In the genomic region with DNA sequence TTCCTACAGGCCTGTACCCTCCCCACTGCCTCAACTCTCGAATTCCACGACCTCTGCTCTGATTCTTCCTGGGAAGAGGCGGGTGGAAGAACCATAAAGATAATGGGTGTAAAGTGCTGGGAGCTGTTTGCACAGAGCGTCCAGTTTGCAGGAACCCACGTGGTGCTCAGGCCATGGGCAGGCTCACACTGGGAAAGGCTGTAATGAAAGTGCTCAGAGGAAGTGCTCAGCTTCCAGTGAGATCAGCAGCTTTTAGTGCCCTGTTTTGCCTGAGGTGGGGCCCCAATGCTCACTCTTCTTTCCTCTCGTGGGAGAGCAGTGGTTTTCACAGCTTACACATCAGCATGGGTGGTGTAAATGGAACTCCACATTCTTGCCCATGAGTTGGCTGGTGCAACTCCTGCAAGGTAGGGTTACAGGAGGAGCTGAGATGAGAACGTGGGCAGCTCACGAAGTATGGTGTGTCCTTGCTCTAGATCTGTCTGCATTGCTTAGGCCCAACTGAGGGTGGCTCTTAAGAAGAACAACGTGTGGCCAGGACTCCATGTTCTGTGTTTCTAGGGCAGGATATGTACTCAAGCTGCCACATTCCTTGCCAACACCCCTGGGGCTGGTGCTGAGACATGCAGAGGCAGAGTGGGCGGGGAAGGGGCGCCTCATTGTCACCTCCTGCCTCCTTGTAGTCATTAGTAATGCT, we compare ENCODE assay signal across 12 cellular contexts. TPM values are rescaled to one million over a fixed set of nuclear protein-coding genes. Genes with fewer than 3 reads are reported as not detected.
DNase-seq lines count a peak whose midpoint lies in the region; ATAC-seq, FAIRE-seq and TF ChIP-seq lines count a peak whose summit lies in the region.
"Had no signal": no experiment of that assay in that cellular context is flagged by ENCODE, and none has a peak within 500 bp of the region (broad histone marks: within the 10 kb centered on the region; RNA-seq: fewer than 3 reads in every experiment).

No MANE protein-coding gene starts in this region.

- H3K4me3 Mint-ChIP-seq in natural killer cell (peak overlapping the region; percentile 6), glutamatergic neuron (ENCODE audit: unreplicated experiment) (peak overlapping the region; percentile 40)
- no peak overlapping the region for H3K4me3 Mint-ChIP-seq in natural killer cell treated with Interleukin-12 subunit alpha and Interleukin-12 subunit beta and Interleukin-15 and Interleukin-18, amount 100 ng/mL, for 72 hours

- H4K20me1 ChIP-seq in OCI-LY3 (ENCODE audit: insufficient read depth, low read length) = no peaks in the 10 kb centered on the region

- H3K4me3 ChIP-seq in OCI-LY3 (ENCODE audit: low read length) = no peak overlapping the region

- FAIRE-seq in GM12892 (lab: Jason Lieb, UNC) = no peak

- H3K4me1 Mint-ChIP-seq in natural killer cell (peaks cover 13 to 24% of the 10 kb centered on the region in 2 donors), glutamatergic neuron (ENCODE audit: low read depth, unreplicated experiment) (peaks cover 37% of the 10 kb centered on the region)
- peaks cover 4 to 21% of the 10 kb centered on the region in 2 donors for H3K4me1 Mint-ChIP-seq in natural killer cell treated with Interleukin-12 subunit alpha and Interleukin-12 subunit beta and Interleukin-15 and Interleukin-18, amount 100 ng/mL, for 72 hours (ENCODE audit: low read depth in 2 of 2)

- intact Hi-C loops in natural killer cell (cut with micrococcal nuclease) = no loop called here

- TF ChIP-seq CTCF in natural killer cell (IDR thresholded peaks at IDR 0.05) = no peak
- no peak for TF ChIP-seq CTCF in OCI-LY3 (IDR thresholded peaks at IDR 0.05; ENCODE audit: low read depth, low read length)
- no peak for TF ChIP-seq CTCF in glutamatergic neuron (IDR thresholded peaks at IDR 0.05; ENCODE audit: partially characterized antibody, unreplicated experiment)

- H3K36me3 Mint-ChIP-seq in natural killer cell = no peaks in the 10 kb centered on the region
- no peaks in the 10 kb centered on the region for H3K36me3 Mint-ChIP-seq in natural killer cell treated with Interleukin-12 subunit alpha and Interleukin-12 subunit beta and Interleukin-15 and Interleukin-18, amount 100 ng/mL, for 72 hours
- no peaks in the 10 kb centered on the region for H3K36me3 Mint-ChIP-seq in glutamatergic neuron (ENCODE audit: unreplicated experiment)

- peaks cover 18% of the 10 kb centered on the region for H3K4me1 ChIP-seq in OCI-LY3 (ENCODE audit: low read length)

- H3K9ac ChIP-seq in OCI-LY3 (ENCODE audit: low read length) = no peak overlapping the region

- DNase-seq in natural killer cell (no peak), glutamatergic neuron (no peak), GM12892 (ENCODE audit: insufficient read length) (no peak), epidermal melanocyte (ENCODE audit: insufficient read length, low spot score) (no peak), T-helper 9 cell (no peak)
- DNase-seq in natural killer cell treated with Interleukin-12 subunit alpha and Interleukin-12 subunit beta and Interleukin-15 and Interleukin-18, amount 100 ng/mL, for 72 hours (ENCODE audit: low spot score) = no peak
- DNase-seq in activated effector memory CD4-positive, alpha-beta T cell treated with anti-CD3 and anti-CD28 coated beads, Interleukin-2, amount 50 U/mL, for 16 hours = no peak
- DNase-seq: activated CD4-positive, alpha-beta T cell treated with anti-CD3 and anti-CD28 coated beads for 4 hours; activated naive CD4-positive, alpha-beta T cell had no signal

- ATAC-seq in natural killer cell = no peak
- no peak for ATAC-seq in natural killer cell treated with Interleukin-12 subunit alpha and Interleukin-12 subunit beta and Interleukin-15 and Interleukin-18, amount 100 ng/mL, for 72 hours

- H3K27ac ChIP-seq in OCI-LY3 (ENCODE audit: low read length) = no peak overlapping the region

- H3K27me3 Mint-ChIP-seq in natural killer cell (ENCODE audit: low read depth in 2 of 2) (peaks cover 6 to 15% of the 10 kb centered on the region in 2 donors), glutamatergic neuron (ENCODE audit: unreplicated experiment) (peaks cover 12% of the 10 kb centered on the region)
- H3K27me3 Mint-ChIP-seq in natural killer cell treated with Interleukin-12 subunit alpha and Interleukin-12 subunit beta and Interleukin-15 and Interleukin-18, amount 100 ng/mL, for 72 hours = peaks cover 10% of the 10 kb centered on the region in 2 donors

- TF ChIP-seq POLR2A in GM12892 (IDR thresholded peaks at IDR 0.05; ENCODE audit: low read depth, low read length) = no peak

- no peaks in the 10 kb centered on the region for H3K9me3 ChIP-seq in OCI-LY3 (ENCODE audit: insufficient read depth, low read length)

- H3K4me2 ChIP-seq in OCI-LY3 (ENCODE audit: low read length) = peak overlapping the region; percentile 16; the same call in 1 of the 2 replicates

- H3K27ac Mint-ChIP-seq in natural killer cell (no peak overlapping the region), glutamatergic neuron (ENCODE audit: unreplicated experiment) (no peak overlapping the region)
- no peak overlapping the region for H3K27ac Mint-ChIP-seq in natural killer cell treated with Interleukin-12 subunit alpha and Interleukin-12 subunit beta and Interleukin-15 and Interleukin-18, amount 100 ng/mL, for 72 hours

- H3K36me3 ChIP-seq in OCI-LY3 (replicated peaks; ENCODE audit: low read depth, low read length) = no peaks in the 10 kb centered on the region

- no peaks in the 10 kb centered on the region for H3K79me2 ChIP-seq in OCI-LY3 (ENCODE audit: low read length)

- H3K9me3 Mint-ChIP-seq in natural killer cell (no peaks in the 10 kb centered on the region), glutamatergic neuron (ENCODE audit: unreplicated experiment) (peaks cover 18% of the 10 kb centered on the region)
- no peaks in the 10 kb centered on the region for H3K9me3 Mint-ChIP-seq in natural killer cell treated with Interleukin-12 subunit alpha and Interleukin-12 subunit beta and Interleukin-15 and Interleukin-18, amount 100 ng/mL, for 72 hours

- no peaks in the 10 kb centered on the region for H3K27me3 ChIP-seq in OCI-LY3 (ENCODE audit: low read depth, low read length)

- H2AFZ ChIP-seq in OCI-LY3 (ENCODE audit: low read depth, low read length) = no peak overlapping the region

RNA-seq across cellular contexts. Expression of gene TMEM63C, which starts 2.9 kb away (rescaled TPM):
- total RNA-seq in natural killer cell = 1 to 10 TPM; 1.5 to 5.1 (median 2.1) TPM
- under 1 TPM; 0.12 to 0.84 TPM for total RNA-seq in natural killer cell treated with Interleukin-12 subunit alpha and Interleukin-12 subunit beta and Interleukin-15 and Interleukin-18, amount 100 ng/mL, for 72 hours
- total RNA-seq in glutamatergic neuron (ENCODE audit: unreplicated experiment) = 39.9 TPM
- 0.08 TPM for polyA plus RNA-seq in GM12892 (2012; ENCODE audit: missing spikeins)
- total RNA-seq: posterior vena cava had no signal

RNA-seq across cellular contexts. Expression of gene ZDHHC22, which starts 43.0 kb away (rescaled TPM):
- not detected for total RNA-seq in natural killer cell
- not detected for total RNA-seq in natural killer cell treated with Interleukin-12 subunit alpha and Interleukin-12 subunit beta and Interleukin-15 and Interleukin-18, amount 100 ng/mL, for 72 hours
- 77.3 TPM for total RNA-seq in glutamatergic neuron (ENCODE audit: unreplicated experiment)
- polyA plus RNA-seq in GM12892 (2012; ENCODE audit: missing spikeins) = not detected
- total RNA-seq: epithelial cell of proximal tubule, posterior vena cava had no signal

Comparison
In these comparisons a context has a peak if more than half of its experiments do, and no peak if none do; other contexts are left out.
1. RNA of gene ZDHHC22, which starts 43.0 kb away (total RNA-seq): 77.3 TPM in glutamatergic neuron (single experiment); not detected in natural killer cell treated with Interleukin-12 subunit alpha and Interleukin-12 subunit beta and Interleukin-15 and Interleukin-18, amount 100 ng/mL, for 72 hours and not detected in natural killer cell; every median in the first group is over 10 times any median in the second.